Comparison of ENCODE assay signal across 19 cellular contexts in genomic region chr12:619346-619745, GRCh38. TPM values are rescaled to one million over a fixed set of nuclear protein-coding genes. Genes with fewer than 3 reads are reported as not detected.
DNase-seq lines count a peak whose midpoint lies in the region; ATAC-seq and TF ChIP-seq lines count a peak whose summit lies in the region.
"Had no signal": no experiment of that assay in that cellular context is flagged by ENCODE, and none has a peak within 500 bp of the region (broad histone marks: within the 10 kb centered on the region; RNA-seq: fewer than 3 reads in every experiment).

No MANE protein-coding gene starts in this region.

- intact Hi-C loops in CD8-positive, alpha-beta T cell (cut with DNase I, micrococcal nuclease): no loop called here
- intact Hi-C loops in Right ventricle myocardium superior (cut with DNase I): no loop called here

- H3K4me1 ChIP-seq in BLaER1: peaks cover 69% of the 10 kb centered on the region
- peaks cover 30% of the 10 kb centered on the region for H3K4me1 ChIP-seq in CD8-positive, alpha-beta T cell (ENCODE audit: insufficient read depth, low read length)
- peaks cover 100% of the 10 kb centered on the region in 2 experiments for H3K4me1 ChIP-seq in neutrophil (ENCODE audit: control insufficient read depth in 1 of 2, insufficient read depth in 1 of 2, low read depth in 1 of 2, low read length in 1 of 2)

- no peaks in the 10 kb centered on the region for H3K9me3 ChIP-seq in BLaER1
- H3K9me3 ChIP-seq in CD8-positive, alpha-beta T cell (ENCODE audit: low read length): no peaks in the 10 kb centered on the region
- H3K9me3 ChIP-seq in neutrophil: no peaks in the 10 kb centered on the region

- H3K27me3 ChIP-seq in BLaER1: no peaks in the 10 kb centered on the region
- H3K27me3 ChIP-seq in CD8-positive, alpha-beta T cell (ENCODE audit: insufficient read depth, low read length): no peaks in the 10 kb centered on the region
- no peaks in the 10 kb centered on the region for H3K27me3 ChIP-seq in neutrophil

- POLR2A ChIA-PET in CD8-positive, alpha-beta T cell (lab: Charles Lee): interaction anchor here (1.1 to 1.2 kb wide), 3 partner anchors 12 to 133 kb away, joined by 3 to 6 read pairs (median 3); partner anchors contain the start of gene WNK1

- peak; percentile 56 for ATAC-seq in CD8-positive, alpha-beta T cell
- ATAC-seq in Right ventricle myocardium superior (ENCODE audit: poor library complexity): peak; percentile 35

- H3K36me3 Mint-ChIP-seq in CD8-positive, alpha-beta T cell: no peaks in the 10 kb centered on the region

- H4K20me1 ChIP-seq in BLaER1: no peaks in the 10 kb centered on the region

- H3K4me3 Mint-ChIP-seq in CD8-positive, alpha-beta T cell: no peak overlapping the region

- no peak overlapping the region for H3K9ac ChIP-seq in BLaER1
- H3K9ac ChIP-seq: KMS-11 had no signal

- peak overlapping the region; percentile 24 for H3K4me2 ChIP-seq in BLaER1
- H3K4me2 ChIP-seq: KMS-11 had no signal

- CTCF ChIA-PET in CD8-positive, alpha-beta T cell (lab: Charles Lee): interaction anchor here (0.8 to 2.8 kb wide), 5 partner anchors 43 to 196 kb away, joined by 3 to 18 read pairs (median 7); partner anchors contain the start of gene WNK1

- H3K36me3 ChIP-seq in BLaER1 (no peaks in the 10 kb centered on the region), neutrophil (no peaks in the 10 kb centered on the region)
- H3K36me3 ChIP-seq in CD8-positive, alpha-beta T cell (ENCODE audit: insufficient read depth, low read length): no peaks in the 10 kb centered on the region

- peaks cover 42% of the 10 kb centered on the region for H3K4me1 Mint-ChIP-seq in CD8-positive, alpha-beta T cell (ENCODE audit: low read depth)

- H3K27ac Mint-ChIP-seq in CD8-positive, alpha-beta T cell: no peak overlapping the region

- peak overlapping the region; percentile 4; the same call in 1 of the 2 replicates for H3K27ac ChIP-seq in BLaER1
- no peak overlapping the region for H3K27ac ChIP-seq in CD8-positive, alpha-beta T cell (ENCODE audit: low read depth, low read length)
- H3K27ac ChIP-seq in neutrophil: peak overlapping the region; percentile 95
- H3K27ac ChIP-seq: KMS-11 had no signal

- H3K4me3 ChIP-seq in BLaER1: no peak overlapping the region
- H3K4me3 ChIP-seq in CD8-positive, alpha-beta T cell (ENCODE audit: low read depth, low read length): no peak overlapping the region
- H3K4me3 ChIP-seq in neutrophil (ENCODE audit: low read depth in 1 of 2, low read length in 1 of 2): peak overlapping the region; percentile 59 to 62

- H3K9me3 Mint-ChIP-seq in CD8-positive, alpha-beta T cell: no peaks in the 10 kb centered on the region

- TF ChIP-seq CTCF in CD8-positive, alpha-beta T cell (IDR thresholded peaks at IDR 0.05): no peak
- TF ChIP-seq CTCF in neutrophil (IDR thresholded peaks at IDR 0.05): no peak

- peak in 2 of 7 experiments; percentile 25 to 63 for DNase-seq in CD8-positive, alpha-beta T cell
- DNase-seq in Right ventricle myocardium superior: no peak
- no peak for DNase-seq in SK-N-DZ (ENCODE audit: low spot score)
- DNase-seq in HUDEP-2 (lab: John Stamatoyannopoulos, UW; ENCODE audit: unreplicated experiment in 76 of 76): no peak
- DNase-seq in medulla oblongata (ENCODE audit: extremely low spot score): no peak
- DNase-seq: activated gamma-delta T cell treated with Interleukin-2 at 50 U/mL for 16 hours; Calu3; head of caudate nucleus; mammary epithelial cell; NCI-H1092 treated with DMSO at 0.1 percent for 48 hours; NCI-H2081 treated with DMSO at 0.1 percent for 48 hours; NCI-H510A; SHP77; stimulated activated naive CD4-positive, alpha-beta T cell treated with Interleukin-2 at 50 U/mL for 16 hours had no signal

- no peaks in the 10 kb centered on the region for H3K27me3 Mint-ChIP-seq in CD8-positive, alpha-beta T cell (ENCODE audit: low read depth)

RNA-seq across cellular contexts. Expression of gene NINJ2, which starts 43.9 kb away (rescaled TPM):
- total RNA-seq in CD8-positive, alpha-beta T cell: 1 to 10 TPM; 1.2 to 1.6 TPM
- 12.6 TPM for total RNA-seq in Right ventricle myocardium superior
- polyA plus RNA-seq in SK-N-DZ (2014; cell fraction: cytosol; rRNA removed): not detected in 2 replicates
- not detected in 2 replicates for polyA plus RNA-seq in SK-N-DZ (2014; cell fraction: nucleus; rRNA removed)
- total RNA-seq: astrocyte, Calu3 had no signal
- polyA plus RNA-seq: neural cell had no signal

Comparison
In these comparisons a context has a peak if more than half of its experiments do, and no peak if none do; other contexts are left out.
1. H3K4me3 ChIP-seq: peak in neutrophil (2 of 2); none in BLaER1 (single experiment) and CD8-positive, alpha-beta T cell (single experiment).